Comparison of ENCODE assay signal across 38 cellular contexts in genomic region chr10:121984463-121984862, GRCh38. TPM values are rescaled to one million over a fixed set of nuclear protein-coding genes. Genes with fewer than 3 reads are reported as not detected.
"Had no signal": no experiment of that assay in that cellular context is flagged by ENCODE, and none has a peak within 500 bp of the region (broad histone marks: within the 10 kb centered on the region; RNA-seq: fewer than 3 reads in every experiment).

No MANE protein-coding gene starts in this region.

- H3K4me1 Mint-ChIP-seq: activated naive CD4-positive, alpha-beta T cell treated with anti-CD3 and anti-CD28 coated beads, Interleukin-2, amount 10 ng/mL, durations not matched to agents 7 days and 5 days; activated naive CD4-positive, alpha-beta T cell treated with anti-CD3 and anti-CD28 coated beads, Interleukin-2, amount 50 U/mL, for 24 hours; activated naive CD8-positive, alpha-beta T cell treated with anti-CD3 and anti-CD28 coated beads, Interleukin-2, amount 10 ng/mL, durations not matched to agents 7 days and 5 days; activated T-helper 17 cell treated with anti-CD3 and anti-CD28 coated beads, Interleukin-2, amount 50 U/mL, for 72 hours; brain; central memory CD8-positive, alpha-beta T cell had no signal

- H3K27me3 ChIP-seq: adrenal gland, ascending aorta, body of pancreas, brain microvascular endothelial cell, breast epithelium, cardiac muscle cell had no signal

- H3K9me3 ChIP-seq: adrenal gland had no signal

- H3K27ac ChIP-seq: adrenal gland, ascending aorta, body of pancreas, brain microvascular endothelial cell, breast epithelium, cardiac muscle cell had no signal

- H3K36me3 Mint-ChIP-seq: activated naive CD8-positive, alpha-beta T cell treated with anti-CD3 and anti-CD28 coated beads for 36 hours; activated naive CD8-positive, alpha-beta T cell treated with anti-CD3 and anti-CD28 coated beads, Interleukin-2, amount 10 ng/mL, durations not matched to agents 7 days and 5 days; brain had no signal

- H3K4me3 ChIP-seq: adrenal gland, ascending aorta, body of pancreas, breast epithelium, cardiac muscle cell had no signal

- H3K36me3 ChIP-seq: adrenal gland, ascending aorta, brain microvascular endothelial cell, breast epithelium, cardiac muscle cell had no signal

- H3K27me3 Mint-ChIP-seq: activated naive CD4-positive, alpha-beta T cell treated with anti-CD3 and anti-CD28 coated beads, Interleukin-2, amount 10 ng/mL, durations not matched to agents 7 days and 5 days had no signal

- FAIRE-seq: astrocyte, bronchial epithelial cell had no signal

- H3K4me1 ChIP-seq: adrenal gland, ascending aorta, body of pancreas, breast epithelium had no signal

- DNase-seq: activated effector memory CD4-positive, alpha-beta T cell treated with anti-CD3 and anti-CD28 coated beads, Interleukin-2, amount 50 U/mL, for 16 hours; activated effector memory CD4-positive, alpha-beta T cell treated with Interleukin-2 at 50 U/mL for 16 hours; activated gamma-delta T cell; activated gamma-delta T cell treated with Interleukin-2 at 50 U/mL for 16 hours; activated naive CD4-positive, alpha-beta T cell; activated naive CD4-positive, alpha-beta T cell treated with anti-CD3 and anti-CD28 coated beads for 36 hours; activated naive CD4-positive, alpha-beta T cell treated with anti-CD3 and anti-CD28 coated beads, Interleukin-2, amount 10 ng/mL, durations not matched to agents 7 days and 5 days; activated naive CD4-positive, alpha-beta T cell treated with anti-CD3 and anti-CD28 coated beads, Interleukin-2, amount 50 U/mL, for 16 hours; activated naive CD4-positive, alpha-beta T cell treated with Interleukin-2 at 50 U/mL for 16 hours; activated naive CD8-positive, alpha-beta T cell treated with anti-CD3 and anti-CD28 coated beads for 36 hours; activated naive CD8-positive, alpha-beta T cell treated with anti-CD3 and anti-CD28 coated beads, Interleukin-2, amount 10 ng/mL, durations not matched to agents 7 days and 5 days; activated naive CD8-positive, alpha-beta T cell treated with anti-CD3 and anti-CD28 coated beads, Interleukin-2, amount 50 U/mL, for 24 hours; activated T-cell treated with anti-CD3 and anti-CD28 coated beads, Interleukin-2, amount 50 U/mL, for 24 hours; activated T-cell treated with anti-CD3 and anti-CD28 coated beads, Interleukin-2, amount 50 U/mL, for 4 hours; activated T-cell treated with anti-CD3 and anti-CD28 coated beads, Interleukin-2, amount 50 U/mL, for 48 hours; activated T-cell treated with anti-CD3 and anti-CD28 coated beads, Interleukin-2, amount 50 U/mL, for 72 hours; amniotic stem cell; amygdala; anterior cingulate cortex; aorta; brain microvascular endothelial cell; central memory CD4-positive, alpha-beta T cell; cerebellar nuclear complex had no signal

- ATAC-seq: activated naive CD4-positive, alpha-beta T cell treated with anti-CD3 and anti-CD28 coated beads, Interleukin-2, amount 50 U/mL, for 72 hours; activated naive CD8-positive, alpha-beta T cell treated with anti-CD3 and anti-CD28 coated beads, Interleukin-2, amount 50 U/mL, for 24 hours; activated T-cell treated with anti-CD3 and anti-CD28 coated beads, Interleukin-2, amount 50 U/mL, for 4 hours; activated T-cell treated with anti-CD3 and anti-CD28 coated beads, Interleukin-2, amount 50 U/mL, for 72 hours; activated T-helper 17 cell treated with anti-CD3 and anti-CD28 coated beads, Interleukin-2, amount 50 U/mL, for 72 hours; body of pancreas had no signal

- H3K27ac Mint-ChIP-seq: activated naive CD4-positive, alpha-beta T cell treated with anti-CD3 and anti-CD28 coated beads for 36 hours; activated naive CD4-positive, alpha-beta T cell treated with anti-CD3 and anti-CD28 coated beads, Interleukin-2, amount 10 ng/mL, durations not matched to agents 7 days and 5 days; activated naive CD4-positive, alpha-beta T cell treated with anti-CD3 and anti-CD28 coated beads, Interleukin-2, amount 50 U/mL, for 24 hours; activated naive CD4-positive, alpha-beta T cell treated with anti-CD3 and anti-CD28 coated beads, Interleukin-2, amount 50 U/mL, for 72 hours; activated naive CD8-positive, alpha-beta T cell; activated naive CD8-positive, alpha-beta T cell treated with anti-CD3 and anti-CD28 coated beads for 36 hours; activated naive CD8-positive, alpha-beta T cell treated with anti-CD3 and anti-CD28 coated beads, Interleukin-2, amount 10 ng/mL, durations not matched to agents 7 days and 5 days; activated naive CD8-positive, alpha-beta T cell treated with anti-CD3 and anti-CD28 coated beads, Interleukin-2, amount 50 U/mL, for 24 hours; activated T-cell treated with anti-CD3 and anti-CD28 coated beads, Interleukin-2, amount 50 U/mL, for 24 hours; activated T-cell treated with anti-CD3 and anti-CD28 coated beads, Interleukin-2, amount 50 U/mL, for 72 hours; activated T-helper 1 cell treated with anti-CD3 and anti-CD28 coated beads, Interleukin-12 subunit alpha, Interleukin-12 subunit beta, Interleukin-2, Interleukin-4 antibody, amounts not matched to agents 30 ng/mL and 10 ng/mL and 1 ng/mL, durations not matched to agents 14 hours and 24 hours and 36 hours; activated T-helper 17 cell treated with anti-CD3 and anti-CD28 coated beads, Interleukin-2, amount 50 U/mL, for 72 hours; activated T-helper 2 cell treated with anti-CD3 and anti-CD28 coated beads, Interferon-gamma antibody, Interleukin-2, Interleukin-4, amounts not matched to agents 10 μg/mL and 5 μg/mL and 100 μg/mL, durations not matched to agents 14 hours and 24 hours and 36 hours; brain had no signal

- H3K4me3 Mint-ChIP-seq: activated naive CD4-positive, alpha-beta T cell treated with anti-CD3 and anti-CD28 coated beads for 36 hours; activated naive CD4-positive, alpha-beta T cell treated with anti-CD3 and anti-CD28 coated beads, Interleukin-2, amount 10 ng/mL, durations not matched to agents 7 days and 5 days; activated naive CD4-positive, alpha-beta T cell treated with anti-CD3 and anti-CD28 coated beads, Interleukin-2, amount 50 U/mL, for 24 hours; activated naive CD8-positive, alpha-beta T cell; activated naive CD8-positive, alpha-beta T cell treated with anti-CD3 and anti-CD28 coated beads for 36 hours; activated naive CD8-positive, alpha-beta T cell treated with anti-CD3 and anti-CD28 coated beads, Interleukin-2, amount 10 ng/mL, durations not matched to agents 7 days and 5 days; activated naive CD8-positive, alpha-beta T cell treated with anti-CD3 and anti-CD28 coated beads, Interleukin-2, amount 50 U/mL, for 24 hours; activated T-cell treated with anti-CD3 and anti-CD28 coated beads, Interleukin-2, amount 50 U/mL, for 24 hours; activated T-cell treated with anti-CD3 and anti-CD28 coated beads, Interleukin-2, amount 50 U/mL, for 4 hours; activated T-cell treated with anti-CD3 and anti-CD28 coated beads, Interleukin-2, amount 50 U/mL, for 72 hours; activated T-helper 1 cell treated with anti-CD3 and anti-CD28 coated beads, Interleukin-12 subunit alpha, Interleukin-12 subunit beta, Interleukin-2, Interleukin-4 antibody, amounts not matched to agents 30 ng/mL and 10 ng/mL and 1 ng/mL, durations not matched to agents 14 hours and 24 hours and 36 hours; activated T-helper 17 cell treated with anti-CD3 and anti-CD28 coated beads, Interleukin-2, amount 50 U/mL, for 72 hours; brain; central memory CD8-positive, alpha-beta T cell had no signal

RNA-seq across cellular contexts. Expression of gene TACC2, which starts 4.5 kb away (rescaled TPM):
- total RNA-seq: activated naive CD4-positive, alpha-beta T cell treated with anti-CD3 and anti-CD28 coated beads for 36 hours; activated naive CD4-positive, alpha-beta T cell treated with anti-CD3 and anti-CD28 coated beads, Interleukin-2, amount 50 U/mL, for 72 hours; activated naive CD8-positive, alpha-beta T cell treated with anti-CD3 and anti-CD28 coated beads for 36 hours; activated naive CD8-positive, alpha-beta T cell treated with anti-CD3 and anti-CD28 coated beads, Interleukin-2, amount 10 ng/mL, durations not matched to agents 7 days and 5 days; activated T-helper 1 cell treated with anti-CD3 and anti-CD28 coated beads, Interleukin-12 subunit alpha, Interleukin-12 subunit beta, Interleukin-2, Interleukin-4 antibody, amounts not matched to agents 30 ng/mL and 10 ng/mL and 1 ng/mL, durations not matched to agents 14 hours and 24 hours and 36 hours; activated T-helper 17 cell treated with anti-CD3 and anti-CD28 coated beads, Interleukin-2, amount 50 U/mL, for 72 hours; activated T-helper 2 cell treated with anti-CD3 and anti-CD28 coated beads, Interferon-gamma antibody, Interleukin-2, Interleukin-4, amounts not matched to agents 10 μg/mL and 5 μg/mL and 100 μg/mL, durations not matched to agents 14 hours and 24 hours and 36 hours had no signal
